In the genomic region with DNA sequence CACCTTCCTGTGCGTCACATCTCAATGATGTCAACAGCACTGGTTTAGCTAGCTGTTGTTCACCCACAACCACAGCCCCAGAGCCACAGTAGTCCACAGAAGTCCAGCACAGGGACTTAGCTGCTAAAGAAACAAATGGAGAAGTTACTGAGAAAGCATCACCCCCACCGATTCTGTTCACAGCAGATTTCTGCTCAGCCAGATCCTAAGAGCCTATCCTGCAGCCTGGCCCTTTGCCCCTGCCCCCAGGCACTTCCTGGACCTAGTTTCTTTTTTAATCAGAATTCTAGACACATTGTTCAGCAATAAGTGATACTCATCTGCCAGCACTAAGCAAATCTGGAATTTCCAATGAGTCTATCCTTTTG, we compare ENCODE assay signal across 8 cellular contexts. TPM values are rescaled to one million over a fixed set of nuclear protein-coding genes. Genes with fewer than 3 reads are reported as not detected.
DNase-seq lines count a peak whose midpoint lies in the region; ATAC-seq, FAIRE-seq and TF ChIP-seq lines count a peak whose summit lies in the region.

No MANE protein-coding gene starts in this region.

- H3K27me3 ChIP-seq in lower lobe of right lung (ENCODE audit: low read depth) = no peaks in the 10 kb centered on the region

- peak overlapping the region; percentile 21 for H3K4me3 ChIP-seq in lower lobe of right lung

- DNase-seq in GM18507 (ENCODE audit: extremely low spot score, insufficient read length, low read depth) (peak; percentile 37), T-helper 17 cell (peak in 2 of 3 donors; percentile 30 to 44), brain pericyte (ENCODE audit: low read depth, low spot score) (peak; percentile 76), lower lobe of right lung (peak; percentile 69), urothelium cell line (ENCODE audit: low spot score) (no peak), putamen (ENCODE audit: low spot score) (no peak)
- DNase-seq in stimulated activated CD8-positive, alpha-beta memory T cell treated with anti-CD3 and anti-CD28 coated beads, Interleukin-7, amount 100 ng/mL, for 4 hours (ENCODE audit: low read depth in 2 of 2) = peak; percentile 53 to 58

- H3K36me3 Mint-ChIP-seq in T-helper 17 cell (ENCODE audit: low read depth) = peaks cover 2% of the 10 kb centered on the region

- ATAC-seq in HG03108 (IDR thresholded peaks at IDR 0.05; ENCODE audit: unreplicated experiment) (peak; percentile 23), T-helper 17 cell (peak; percentile 71), lower lobe of right lung (peak; percentile 13 to 46)

- intact Hi-C loops in lower lobe of right lung (cut with DNase I) = no loop called here

- H3K4me3 Mint-ChIP-seq in T-helper 17 cell = peak overlapping the region; percentile 98

- H3K27me3 Mint-ChIP-seq in T-helper 17 cell = no peaks in the 10 kb centered on the region

- H3K9me3 ChIP-seq in T-helper 17 cell (ENCODE audit: control insufficient read depth, low read length, poor library complexity, severe bottlenecking) = no peaks in the 10 kb centered on the region
- no peaks in the 10 kb centered on the region for H3K9me3 ChIP-seq in lower lobe of right lung

- H3K4me1 ChIP-seq in lower lobe of right lung = peaks cover 99% of the 10 kb centered on the region

- peak overlapping the region; percentile 97 for H3K27ac ChIP-seq in lower lobe of right lung

- peak overlapping the region; percentile 99 for H3K27ac Mint-ChIP-seq in T-helper 17 cell

- peaks cover 74% of the 10 kb centered on the region for H3K4me1 Mint-ChIP-seq in T-helper 17 cell

- no peaks in the 10 kb centered on the region for H3K36me3 ChIP-seq in lower lobe of right lung

- peak; percentile 93 for FAIRE-seq in GM18507 (lab: Jason Lieb, UNC)
- no peak for FAIRE-seq in urothelium cell line (lab: Jason Lieb, UNC)

- TF ChIP-seq CTCF in lower lobe of right lung (IDR thresholded peaks at IDR 0.05) = no peak

RNA-seq across cellular contexts. Expression of gene B4GALT1, which starts 7.4 kb away (rescaled TPM):
- total RNA-seq in T-helper 17 cell = 100 to 1,000 TPM; 106 to 126 TPM
- 72.0 TPM for total RNA-seq in lower lobe of right lung

Comparison
In these comparisons a context has a peak if more than half of its experiments do, and no peak if none do; other contexts are left out.
1. DNase-seq: peak in GM18507 (single experiment), T-helper 17 cell (2 of 3), brain pericyte (single experiment), lower lobe of right lung (single experiment) and stimulated activated CD8-positive, alpha-beta memory T cell treated with anti-CD3 and anti-CD28 coated beads, Interleukin-7, amount 100 ng/mL, for 4 hours (2 of 2); none in urothelium cell line (single experiment) and putamen (single experiment).
2. Peak in every context shown above with its lines, with median percentiles within 50 percentile points of each other: ATAC-seq.